1 cellular context compared by ENCODE assay signal in the genomic region with DNA sequence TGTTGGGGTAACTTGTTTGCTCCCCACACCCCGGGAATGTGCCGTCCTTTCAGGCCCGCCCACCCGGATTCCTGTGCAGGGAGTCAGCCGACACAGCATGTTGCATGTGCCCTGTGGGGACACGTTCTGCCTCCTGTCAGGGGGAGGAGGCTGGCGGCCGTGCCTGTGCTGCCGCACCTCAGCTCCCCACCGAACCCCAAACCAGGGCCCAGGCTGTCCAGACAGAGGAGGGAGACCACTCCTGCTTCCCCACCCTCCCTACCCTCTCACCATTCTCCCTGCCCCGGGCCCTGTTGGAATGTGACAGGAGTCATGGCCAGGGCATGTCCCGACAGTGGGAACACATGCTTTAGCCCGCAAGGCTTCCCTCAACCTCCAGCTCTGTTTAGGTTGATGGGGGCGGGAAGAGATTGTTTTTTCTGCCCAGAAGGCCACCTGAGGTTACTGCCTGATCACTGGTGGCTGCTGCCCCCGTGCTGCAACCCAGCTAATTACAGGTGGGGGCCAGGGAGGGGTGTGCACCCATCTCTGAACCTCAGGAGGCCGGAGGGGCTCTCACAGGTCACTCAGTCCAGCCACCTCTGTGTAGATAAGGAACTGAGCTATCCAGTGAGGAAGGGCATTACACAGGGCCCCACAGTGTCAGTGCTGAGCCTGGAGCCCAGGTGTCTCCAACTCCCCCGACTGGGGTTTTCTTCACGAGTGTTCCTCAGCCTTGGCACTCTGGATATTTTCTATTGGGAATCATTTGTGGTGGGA.
TF ChIP-seq lines count a peak whose summit lies in the region.

No MANE protein-coding gene starts in this region.

TF ChIP-seq in HepG2, 621 proteins besides CTCF, POLR2A, EP300 and RAD21 (continued from another document and continues in another):
- TF ChIP-seq ZNF609 (CRISPR knock-in tag; IDR thresholded peaks at IDR 0.05; ENCODE audit: borderline replicate concordance), result no peak
- no peak for TF ChIP-seq PHF8 (CRISPR knock-in tag; IDR thresholded peaks at IDR 0.05)
- TF ChIP-seq NFYB (CRISPR knock-in tag; IDR thresholded peaks at IDR 0.05), result no peak
- TF ChIP-seq ATAD3A (CRISPR knock-in tag; IDR thresholded peaks at IDR 0.05), result no peak
- no peak for TF ChIP-seq MAFF (IDR thresholded peaks at IDR 0.05; ENCODE audit: low read depth, low read length)
- TF ChIP-seq FOXA3 (CRISPR knock-in tag; IDR thresholded peaks at IDR 0.05), result peak; percentile 38
- TF ChIP-seq ZNF318 (CRISPR knock-in tag; IDR thresholded peaks at IDR 0.05), result no peak
- TF ChIP-seq MIER2 (CRISPR knock-in tag; IDR thresholded peaks at IDR 0.05), result peak; percentile 27; the same call in 1 of the 2 replicates
- TF ChIP-seq ARNT (IDR thresholded peaks at IDR 0.05), result no peak
- 0 out of 2 replicates have a peak, but pooled peaks have one; percentile 31 for TF ChIP-seq PRDM4 (CRISPR knock-in tag; IDR thresholded peaks at IDR 0.05; ENCODE audit: borderline replicate concordance)
- TF ChIP-seq SP2 (CRISPR knock-in tag; IDR thresholded peaks at IDR 0.05), result no peak
- TF ChIP-seq, protein P1, sequence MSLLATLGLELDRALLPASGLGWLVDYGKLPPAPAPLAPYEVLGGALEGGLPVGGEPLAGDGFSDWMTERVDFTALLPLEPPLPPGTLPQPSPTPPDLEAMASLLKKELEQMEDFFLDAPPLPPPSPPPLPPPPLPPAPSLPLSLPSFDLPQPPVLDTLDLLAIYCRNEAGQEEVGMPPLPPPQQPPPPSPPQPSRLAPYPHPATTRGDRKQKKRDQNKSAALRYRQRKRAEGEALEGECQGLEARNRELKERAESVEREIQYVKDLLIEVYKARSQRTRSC (CRISPR knock-in tag; IDR thresholded peaks at IDR 0.05; ENCODE audit: low read depth), result no peak
- TF ChIP-seq NFE2 (CRISPR knock-in tag; IDR thresholded peaks at IDR 0.05), result no peak
- TF ChIP-seq MXI1 (IDR thresholded peaks at IDR 0.05; ENCODE audit: borderline replicate concordance, low read depth, low read length), result peak; percentile 78; the same call in 1 of the 3 replicates
- no peak for TF ChIP-seq FOSL1 (CRISPR knock-in tag; IDR thresholded peaks at IDR 0.05; ENCODE audit: borderline replicate concordance)
- no peak for TF ChIP-seq ZBTB37 (CRISPR knock-in tag; IDR thresholded peaks at IDR 0.05)
- no peak for TF ChIP-seq GPN1 (CRISPR knock-in tag; IDR thresholded peaks at IDR 0.05; ENCODE audit: borderline replicate concordance)
- no peak for TF ChIP-seq ATF7-NPFF (CRISPR knock-in tag; IDR thresholded peaks at IDR 0.05; ENCODE audit: low read depth)
- no peak for TF ChIP-seq ELK4 (CRISPR knock-in tag; IDR thresholded peaks at IDR 0.05; ENCODE audit: borderline replicate concordance)
- peak; percentile 49; the same call in 1 of the 2 replicates for TF ChIP-seq SAFB2 (CRISPR knock-in tag; IDR thresholded peaks at IDR 0.05; ENCODE audit: borderline replicate concordance, low read depth)
- TF ChIP-seq SNAPC2 (CRISPR knock-in tag; IDR thresholded peaks at IDR 0.05), result no peak; the same call in 1 of the 2 replicates
- no peak for TF ChIP-seq ONECUT2 (CRISPR knock-in tag; IDR thresholded peaks at IDR 0.05)
- TF ChIP-seq, protein P2, sequence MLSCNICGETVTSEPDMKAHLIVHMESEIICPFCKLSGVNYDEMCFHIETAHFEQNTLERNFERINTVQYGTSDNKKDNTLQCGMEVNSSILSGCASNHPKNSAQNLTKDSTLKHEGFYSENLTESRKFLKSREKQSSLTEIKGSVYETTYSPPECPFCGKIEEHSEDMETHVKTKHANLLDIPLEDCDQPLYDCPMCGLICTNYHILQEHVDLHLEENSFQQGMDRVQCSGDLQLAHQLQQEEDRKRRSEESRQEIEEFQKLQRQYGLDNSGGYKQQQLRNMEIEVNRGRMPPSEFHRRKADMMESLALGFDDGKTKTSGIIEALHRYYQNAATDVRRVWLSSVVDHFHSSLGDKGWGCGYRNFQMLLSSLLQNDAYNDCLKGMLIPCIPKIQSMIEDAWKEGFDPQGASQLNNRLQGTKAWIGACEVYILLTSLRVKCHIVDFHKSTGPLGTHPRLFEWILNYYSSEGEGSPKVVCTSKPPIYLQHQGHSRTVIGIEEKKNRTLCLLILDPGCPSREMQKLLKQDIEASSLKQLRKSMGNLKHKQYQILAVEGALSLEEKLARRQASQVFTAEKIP (CRISPR knock-in tag; IDR thresholded peaks at IDR 0.05; ENCODE audit: borderline replicate concordance), result no peak
